In genomic region chr9:132728497-132728896, GRCh38 we compare ENCODE assay signal across 20 cellular contexts.
"Had no signal": no experiment of that assay in that cellular context is flagged by ENCODE, and none has a peak within 500 bp of the region (broad histone marks: within the 10 kb centered on the region; RNA-seq: fewer than 3 reads in every experiment).

No MANE protein-coding gene starts in this region.

- H3K4me2 ChIP-seq: KMS-11, SK-N-SH had no signal

- DNase-seq: IMR-90, Kasumi-1, MM.1S, NCI-H1092 treated with DMSO at 0.1 percent for 48 hours, NCI-H1436, NCI-H187, NCI-H2029 treated with DMSO at 0.1 percent for 48 hours, NCI-H2107, NCI-H2227 treated with DMSO at 0.1 percent for 48 hours, NCI-H524, NCI-H526 treated with DMSO at 0.1 percent for 48 hours, NCI-H748 treated with DMSO at 0.1 percent for 48 hours, Right ventricle myocardium superior, RPMI8226, SIG-M5, SK-N-SH, SW 1271 had no signal

- H3K9ac ChIP-seq: KMS-11, SK-N-SH had no signal

- FAIRE-seq: HepG2, RCC 7860 had no signal

- H3K9me3 ChIP-seq: SK-N-SH had no signal

- H3K27ac ChIP-seq: KMS-11 had no signal

- ATAC-seq: HepG2 had no signal
